Comparison of ENCODE assay signal across 1 cellular context in genomic region chr2:178163395-178163794, GRCh38.
TF ChIP-seq lines count a peak whose summit lies in the region.

No MANE protein-coding gene starts in this region.

TF ChIP-seq in HepG2, 621 proteins besides CTCF, POLR2A, EP300 and RAD21:
- no peak for TF ChIP-seq CC2D1A (CRISPR knock-in tag; IDR thresholded peaks at IDR 0.05)
- TF ChIP-seq SNAPC2 (CRISPR knock-in tag; IDR thresholded peaks at IDR 0.05): no peak
- TF ChIP-seq CHD2 (IDR thresholded peaks at IDR 0.05; ENCODE audit: low read depth, low read length): no peak
- no peak for TF ChIP-seq ZNF83 (CRISPR knock-in tag; IDR thresholded peaks at IDR 0.05; ENCODE audit: borderline replicate concordance)
- TF ChIP-seq PBX3 (CRISPR knock-in tag; IDR thresholded peaks at IDR 0.05; ENCODE audit: borderline replicate concordance): no peak
- TF ChIP-seq HINFP (CRISPR knock-in tag; IDR thresholded peaks at IDR 0.05; ENCODE audit: low read depth): no peak
- TF ChIP-seq ZSCAN25 (CRISPR knock-in tag; IDR thresholded peaks at IDR 0.05): no peak
- no peak for TF ChIP-seq ZC3H13 (CRISPR knock-in tag; IDR thresholded peaks at IDR 0.05)
- no peak for TF ChIP-seq ZNF350 (CRISPR knock-in tag; IDR thresholded peaks at IDR 0.05; ENCODE audit: borderline replicate concordance, low read depth)
- no peak for TF ChIP-seq ZBTB39 (CRISPR knock-in tag; IDR thresholded peaks at IDR 0.05)
- TF ChIP-seq ZHX2 (IDR thresholded peaks at IDR 0.05; ENCODE audit: low read depth): no peak
- no peak for TF ChIP-seq ZHX2 (CRISPR knock-in tag; IDR thresholded peaks at IDR 0.05; ENCODE audit: borderline replicate concordance)
- no peak for TF ChIP-seq HOMEZ (CRISPR knock-in tag; IDR thresholded peaks at IDR 0.05; ENCODE audit: low read depth)
- TF ChIP-seq CAMTA2 (CRISPR knock-in tag; IDR thresholded peaks at IDR 0.05; ENCODE audit: borderline replicate concordance): no peak
- TF ChIP-seq JARID2 (CRISPR knock-in tag; IDR thresholded peaks at IDR 0.05; ENCODE audit: insufficient replicate concordance): no peak
- TF ChIP-seq DBP (CRISPR knock-in tag; IDR thresholded peaks at IDR 0.05; ENCODE audit: not compliant biosample characterization): no peak
